14 cellular contexts compared by ENCODE assay signal in genomic region chr14:79573486-79573885, GRCh38.
"Had no signal": no experiment of that assay in that cellular context is flagged by ENCODE, and none has a peak within 500 bp of the region (broad histone marks: within the 10 kb centered on the region; RNA-seq: fewer than 3 reads in every experiment).

No MANE protein-coding gene starts in this region.

- H3K36me3 ChIP-seq: colonic mucosa, right atrium auricular region, tibial nerve had no signal

- H3K4me3 Mint-ChIP-seq: activated CD8-positive, alpha-beta memory T cell treated with anti-CD3 and anti-CD28 coated beads, Interleukin-2, amount 10 ng/mL, durations not matched to agents 7 days and 5 days; activated T-cell treated with anti-CD3 and anti-CD28 coated beads, Interleukin-2, amount 50 U/mL, for 24 hours; natural killer cell; stimulated activated memory B cell treated with anti-CD40 and anti-IgM and Interleukin-4, amounts not matched to agents 10 μg/mL and 1 μg/mL and 100 μg/mL, for 72 hours had no signal

- H3K9me3 ChIP-seq: colonic mucosa, mucosa of descending colon, right atrium auricular region, tibial nerve had no signal

- H3K4me1 Mint-ChIP-seq: activated CD8-positive, alpha-beta memory T cell treated with anti-CD3 and anti-CD28 coated beads, Interleukin-2, amount 10 ng/mL, durations not matched to agents 7 days and 5 days; natural killer cell; stimulated activated memory B cell treated with anti-CD40 and anti-IgM and Interleukin-4, amounts not matched to agents 10 μg/mL and 1 μg/mL and 100 μg/mL, for 72 hours had no signal

- H3K27ac ChIP-seq: colonic mucosa, right atrium auricular region, tibial nerve had no signal

- H3K4me3 ChIP-seq: colonic mucosa, mucosa of descending colon, right atrium auricular region, smooth muscle cell, tibial nerve had no signal

- H3K36me3 Mint-ChIP-seq: activated CD8-positive, alpha-beta memory T cell treated with anti-CD3 and anti-CD28 coated beads, Interleukin-2, amount 10 ng/mL, durations not matched to agents 7 days and 5 days; activated naive CD4-positive, alpha-beta T cell treated with anti-CD3 and anti-CD28 coated beads, Interleukin-2, amount 50 U/mL, for 72 hours; natural killer cell; stimulated activated memory B cell treated with anti-CD40 and anti-IgM and Interleukin-4, amounts not matched to agents 10 μg/mL and 1 μg/mL and 100 μg/mL, for 72 hours had no signal

- H3K4me2 ChIP-seq: smooth muscle cell had no signal

- H3K27me3 ChIP-seq: colonic mucosa, right atrium auricular region, tibial nerve had no signal

- H3K4me1 ChIP-seq: colonic mucosa, right atrium auricular region, tibial nerve had no signal

- ATAC-seq: activated CD8-positive, alpha-beta memory T cell treated with anti-CD3 and anti-CD28 coated beads, Interleukin-2, amount 10 ng/mL, durations not matched to agents 7 days and 5 days; activated naive CD4-positive, alpha-beta T cell treated with anti-CD3 and anti-CD28 coated beads, Interleukin-2, amount 50 U/mL, for 72 hours; mucosa of descending colon; natural killer cell; stimulated activated memory B cell treated with anti-CD40 and anti-IgM and Interleukin-4, amounts not matched to agents 10 μg/mL and 1 μg/mL and 100 μg/mL, for 72 hours had no signal

- H3K27ac Mint-ChIP-seq: activated CD8-positive, alpha-beta memory T cell treated with anti-CD3 and anti-CD28 coated beads, Interleukin-2, amount 10 ng/mL, durations not matched to agents 7 days and 5 days; activated naive CD4-positive, alpha-beta T cell treated with anti-CD3 and anti-CD28 coated beads, Interleukin-2, amount 50 U/mL, for 72 hours; activated T-cell treated with anti-CD3 and anti-CD28 coated beads, Interleukin-2, amount 50 U/mL, for 24 hours; natural killer cell; stimulated activated memory B cell treated with anti-CD40 and anti-IgM and Interleukin-4, amounts not matched to agents 10 μg/mL and 1 μg/mL and 100 μg/mL, for 72 hours had no signal

- DNase-seq: activated CD4-positive, alpha-beta T cell treated with anti-CD3 and anti-CD28 coated beads, Interleukin-2, amount 50 U/mL, for 1 hour; activated CD8-positive, alpha-beta memory T cell treated with anti-CD3 and anti-CD28 coated beads, Interleukin-2, amount 10 ng/mL, durations not matched to agents 7 days and 5 days; activated effector memory CD4-positive, alpha-beta T cell treated with anti-CD3 and anti-CD28 coated beads, Interleukin-2, amount 50 U/mL, for 16 hours; activated T-cell treated with anti-CD3 and anti-CD28 coated beads, Interleukin-2, amount 50 U/mL, for 24 hours; colonic mucosa; hypothalamus; mucosa of descending colon; natural killer cell; posterior cingulate gyrus had no signal

- H3K27me3 Mint-ChIP-seq: activated CD8-positive, alpha-beta memory T cell treated with anti-CD3 and anti-CD28 coated beads, Interleukin-2, amount 10 ng/mL, durations not matched to agents 7 days and 5 days; activated T-cell treated with anti-CD3 and anti-CD28 coated beads, Interleukin-2, amount 50 U/mL, for 24 hours; stimulated activated memory B cell treated with anti-CD40 and anti-IgM and Interleukin-4, amounts not matched to agents 10 μg/mL and 1 μg/mL and 100 μg/mL, for 72 hours had no signal

- H3K9me3 Mint-ChIP-seq: stimulated activated memory B cell treated with anti-CD40 and anti-IgM and Interleukin-4, amounts not matched to agents 10 μg/mL and 1 μg/mL and 100 μg/mL, for 72 hours had no signal
